ENCODE assay signal across 1 cellular context in the genomic region with DNA sequence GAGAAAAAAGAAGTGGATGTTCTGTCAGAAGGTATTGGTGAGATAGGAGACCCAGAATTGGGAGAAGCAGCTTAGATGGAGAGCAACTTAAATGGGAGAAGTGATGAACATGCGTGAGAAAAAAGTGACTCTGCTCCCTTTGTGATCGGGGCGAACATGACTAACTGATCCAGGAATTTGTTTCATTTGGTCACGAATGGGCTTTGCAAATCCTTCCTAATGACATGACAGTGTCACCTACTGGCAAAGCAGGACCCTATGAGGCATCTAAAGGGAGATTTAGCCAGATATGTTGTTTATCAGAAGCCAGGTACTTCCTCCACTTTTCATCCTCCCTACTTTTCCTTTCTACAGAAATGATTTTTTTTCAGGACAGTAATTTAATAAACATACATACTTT.
TF ChIP-seq lines count a peak whose summit lies in the region.

No MANE protein-coding gene starts in this region.

TF ChIP-seq in H1, 55 proteins besides CTCF, POLR2A, EP300 and RAD21:
- no peak for TF ChIP-seq TEAD4 (IDR thresholded peaks at IDR 0.05; ENCODE audit: low read depth, low read length)
- TF ChIP-seq SP2 (IDR thresholded peaks at IDR 0.05; ENCODE audit: low read length): no peak
- TF ChIP-seq SAP30 (IDR thresholded peaks at IDR 0.05; ENCODE audit: insufficient read depth, insufficient replicate concordance, low read length): no peak
- TF ChIP-seq CBX5 (IDR thresholded peaks at IDR 0.05; ENCODE audit: low read depth, low read length): no peak
- no peak for TF ChIP-seq KDM5A (IDR thresholded peaks at IDR 0.05; ENCODE audit: low read length)
- no peak for TF ChIP-seq E2F6 (IDR thresholded peaks at IDR 0.05)
- no peak for TF ChIP-seq PHF8 (conservative IDR thresholded peaks at IDR 0.05; ENCODE audit: low read depth, low read length)
- TF ChIP-seq CEBPB (IDR thresholded peaks at IDR 0.05; ENCODE audit: low read depth, low read length): no peak
- no peak for TF ChIP-seq SIRT6 (IDR thresholded peaks at IDR 0.05; ENCODE audit: low read length)
- no peak for TF ChIP-seq SIN3A (conservative IDR thresholded peaks at IDR 0.05 in 1 of 2, IDR thresholded peaks at IDR 0.05 in 1 of 2; ENCODE audit: low read depth in 1 of 2, low read length in 2 of 2)
- no peak for TF ChIP-seq CHD7 (IDR thresholded peaks at IDR 0.05; ENCODE audit: insufficient replicate concordance, low read length)
- no peak for TF ChIP-seq NRF1 (IDR thresholded peaks at IDR 0.05; ENCODE audit: low read depth, low read length)
